1 cellular context compared by ENCODE assay signal in genomic region chr9:133822439-133823065, GRCh38.
TF ChIP-seq lines count a peak whose summit lies in the region.

No MANE protein-coding gene starts in this region.

TF ChIP-seq in GM23338, 12 proteins besides CTCF, POLR2A, EP300 and RAD21 (continued from another document):
- TF ChIP-seq ZNF462 (CRISPR knock-in tag; IDR thresholded peaks at IDR 0.05): no peak
